23 cellular contexts compared by ENCODE assay signal in genomic region chr10:28705472-28705871, GRCh38. TPM values are rescaled to one million over a fixed set of nuclear protein-coding genes. Genes with fewer than 3 reads are reported as not detected.
DNase-seq lines count a peak whose midpoint lies in the region; ATAC-seq, FAIRE-seq and TF ChIP-seq lines count a peak whose summit lies in the region.
"Had no signal": no experiment of that assay in that cellular context is flagged by ENCODE, and none has a peak within 500 bp of the region (broad histone marks: within the 10 kb centered on the region; RNA-seq: fewer than 3 reads in every experiment).

No MANE protein-coding gene starts in this region.

- H3K9ac ChIP-seq in K562 (ENCODE audit: insufficient read depth in 1 of 2, low read depth in 2 of 2, low read length in 2 of 2) (no peak overlapping the region), neuronal stem cell (ENCODE audit: low read depth, low read length, poor library complexity) (no peak overlapping the region)
- H3K9ac ChIP-seq: BLaER1 treated with 17β-estradiol and CSF1 and Interleukin-3, amounts not matched to agents 10 nM and 100 nM had no signal

- no peak overlapping the region for H3K4me3 ChIP-seq in K562
- no peak overlapping the region for H3K4me3 ChIP-seq in neuronal stem cell (ENCODE audit: low read length in 2 of 2)
- H3K4me3 ChIP-seq in uterus, result no peak overlapping the region
- H3K4me3 ChIP-seq in A673 (ENCODE audit: low read depth, low read length, poor library complexity, severe bottlenecking), result no peak overlapping the region
- H3K4me3 ChIP-seq: BLaER1 treated with 17β-estradiol and CSF1 and Interleukin-3, amounts not matched to agents 10 nM and 100 nM had no signal

- no peaks in the 10 kb centered on the region for H3K79me1 ChIP-seq in neuronal stem cell (ENCODE audit: low read depth, low read length)

- no peaks in the 10 kb centered on the region for H3K36me3 ChIP-seq in K562 (ENCODE audit: control insufficient read depth, insufficient read depth, low read length)
- H3K36me3 ChIP-seq in neuronal stem cell (replicated peaks in 1 of 2; ENCODE audit: control insufficient read depth in 2 of 2, insufficient read depth in 2 of 2, low read length in 2 of 2), result no peaks in the 10 kb centered on the region
- no peaks in the 10 kb centered on the region for H3K36me3 ChIP-seq in uterus
- no peaks in the 10 kb centered on the region for H3K36me3 ChIP-seq in A673 (ENCODE audit: insufficient read depth, low read length, poor library complexity, severe bottlenecking)
- H3K36me3 ChIP-seq: BLaER1 treated with 17β-estradiol and CSF1 and Interleukin-3, amounts not matched to agents 10 nM and 100 nM had no signal

- H3K4me2 ChIP-seq in K562 (ENCODE audit: insufficient read depth, low read length) (no peak overlapping the region), neuronal stem cell (ENCODE audit: insufficient read depth, low read length, poor library complexity, severe bottlenecking) (no peak overlapping the region)
- H3K4me2 ChIP-seq: BLaER1 treated with 17β-estradiol and CSF1 and Interleukin-3, amounts not matched to agents 10 nM and 100 nM had no signal

- peak; percentile 33 to 62 for ATAC-seq in natural killer cell treated with Interleukin-12 subunit alpha and Interleukin-12 subunit beta and Interleukin-15 and Interleukin-18, amount 100 ng/mL, for 72 hours
- ATAC-seq in natural killer cell (no peak), K562 (peak; percentile 68), T-cell (replicated peaks in 1 of 4) (no peak)
- no peak for ATAC-seq in activated T-helper 17 cell treated with anti-CD3 and anti-CD28 coated beads, Interleukin-2, amount 50 U/mL, for 72 hours (replicated peaks)
- ATAC-seq: CD8-positive, alpha-beta T cell had no signal

- no TSS peak for BruUV-seq in K562 (replicated peaks; lab: Mats Ljungman, UMichigan)
- no TSS peak for BruUV-seq in A673 (replicated peaks; lab: Mats Ljungman, UMichigan)

- H3K36me3 Mint-ChIP-seq in natural killer cell treated with Interleukin-12 subunit alpha and Interleukin-12 subunit beta and Interleukin-15 and Interleukin-18, amount 100 ng/mL, for 72 hours, result no peaks in the 10 kb centered on the region
- no peaks in the 10 kb centered on the region for H3K36me3 Mint-ChIP-seq in natural killer cell
- no peaks in the 10 kb centered on the region for H3K36me3 Mint-ChIP-seq in activated T-helper 17 cell treated with anti-CD3 and anti-CD28 coated beads, Interleukin-2, amount 50 U/mL, for 72 hours (ENCODE audit: low read depth)
- H3K36me3 Mint-ChIP-seq in T-cell, result no peaks in the 10 kb centered on the region
- H3K36me3 Mint-ChIP-seq: CD8-positive, alpha-beta T cell had no signal

- CTCF ChIA-PET in K562 (lab: Yijun Ruan, JAX; ENCODE audit: low intra/inter-chr PET ratio), result no interaction called here
- CTCF ChIA-PET in T-cell (lab: Charles Lee), result no interaction called here
- CTCF ChIA-PET in A673 (lab: Charles Lee), result no interaction called here

- TF ChIP-seq POLR2A in K562 (conservative IDR thresholded peaks at IDR 0.05) (no peak), uterus (IDR thresholded peaks at IDR 0.05) (no peak)

- H2AK5ac ChIP-seq in neuronal stem cell (ENCODE audit: low read depth, low read length), result no peak overlapping the region

- H3K27me3 ChIP-seq in K562 (ENCODE audit: control insufficient read depth in 2 of 2, insufficient read depth in 2 of 2, low read length in 2 of 2) (no peaks in the 10 kb centered on the region), neuronal stem cell (ENCODE audit: control insufficient read depth in 3 of 3, insufficient read depth in 3 of 3, low read depth in 1 of 3, low read length in 3 of 3) (no peaks in the 10 kb centered on the region), uterus (no peaks in the 10 kb centered on the region), A673 (replicated peaks; ENCODE audit: insufficient read depth, low read depth, low read length, poor library complexity) (no peaks in the 10 kb centered on the region)
- H3K27me3 ChIP-seq: BLaER1 treated with 17β-estradiol and CSF1 and Interleukin-3, amounts not matched to agents 10 nM and 100 nM had no signal

- H3K9me3 Mint-ChIP-seq in natural killer cell treated with Interleukin-12 subunit alpha and Interleukin-12 subunit beta and Interleukin-15 and Interleukin-18, amount 100 ng/mL, for 72 hours, result no peaks in the 10 kb centered on the region
- no peaks in the 10 kb centered on the region for H3K9me3 Mint-ChIP-seq in natural killer cell
- no peaks in the 10 kb centered on the region for H3K9me3 Mint-ChIP-seq in activated T-helper 17 cell treated with anti-CD3 and anti-CD28 coated beads, Interleukin-2, amount 50 U/mL, for 72 hours
- H3K9me3 Mint-ChIP-seq in T-cell, result no peaks in the 10 kb centered on the region
- H3K9me3 Mint-ChIP-seq: CD4-positive, alpha-beta T cell; CD8-positive, alpha-beta T cell had no signal

- no peak overlapping the region for H3K4me3 Mint-ChIP-seq in natural killer cell treated with Interleukin-12 subunit alpha and Interleukin-12 subunit beta and Interleukin-15 and Interleukin-18, amount 100 ng/mL, for 72 hours
- H3K4me3 Mint-ChIP-seq in natural killer cell, result no peak overlapping the region
- no peak overlapping the region for H3K4me3 Mint-ChIP-seq in activated T-helper 17 cell treated with anti-CD3 and anti-CD28 coated beads, Interleukin-2, amount 50 U/mL, for 72 hours
- no peak overlapping the region for H3K4me3 Mint-ChIP-seq in T-cell
- H3K4me3 Mint-ChIP-seq: B cell; CD4-positive, alpha-beta T cell; CD8-positive, alpha-beta T cell had no signal

- H3K27ac Mint-ChIP-seq in natural killer cell treated with Interleukin-12 subunit alpha and Interleukin-12 subunit beta and Interleukin-15 and Interleukin-18, amount 100 ng/mL, for 72 hours, result no peak overlapping the region
- H3K27ac Mint-ChIP-seq in natural killer cell, result no peak overlapping the region
- no peak overlapping the region for H3K27ac Mint-ChIP-seq in activated T-helper 17 cell treated with anti-CD3 and anti-CD28 coated beads, Interleukin-2, amount 50 U/mL, for 72 hours
- H3K27ac Mint-ChIP-seq in T-cell, result no peak overlapping the region
- H3K27ac Mint-ChIP-seq: B cell; CD4-positive, alpha-beta T cell; CD8-positive, alpha-beta T cell had no signal

- H2BK5ac ChIP-seq in neuronal stem cell (ENCODE audit: low read length), result no peak overlapping the region

- no peak overlapping the region for H2BK15ac ChIP-seq in neuronal stem cell (ENCODE audit: low read length)

- H4K20me1 ChIP-seq in K562 (replicated peaks; ENCODE audit: control insufficient read depth, insufficient read depth, low read length), result no peaks in the 10 kb centered on the region
- H4K20me1 ChIP-seq: BLaER1 treated with 17β-estradiol and CSF1 and Interleukin-3, amounts not matched to agents 10 nM and 100 nM had no signal

- 33% methylated on average over 7 of the region's 8 CpGs for WGBS in K562 (ENCODE audit: insufficient coverage, low coverage, missing lambda C conversion rate)
- no CpG with 5 or more reads among the region's 8 CpGs for WGBS in neuronal stem cell (ENCODE audit: extremely low coverage in 2 of 2, insufficient read length in 2 of 2, insufficient replicate concordance in 1 of 2), 2 donors

- H3K27me3 Mint-ChIP-seq in natural killer cell treated with Interleukin-12 subunit alpha and Interleukin-12 subunit beta and Interleukin-15 and Interleukin-18, amount 100 ng/mL, for 72 hours, result peaks cover 3 to 23% of the 10 kb centered on the region in 2 donors
- H3K27me3 Mint-ChIP-seq in natural killer cell (ENCODE audit: low read depth in 2 of 2) (peaks cover 7 to 17% of the 10 kb centered on the region in 2 donors), T-cell (peaks cover 10 to 21% of the 10 kb centered on the region in 2 donors)
- H3K27me3 Mint-ChIP-seq in activated T-helper 17 cell treated with anti-CD3 and anti-CD28 coated beads, Interleukin-2, amount 50 U/mL, for 72 hours, result peaks cover 20% of the 10 kb centered on the region

- no peak overlapping the region for H4K8ac ChIP-seq in neuronal stem cell (ENCODE audit: low read depth, low read length)

- TF ChIP-seq CTCF in natural killer cell (IDR thresholded peaks at IDR 0.05) (no peak), K562 (IDR thresholded peaks at IDR 0.05 in 2 of 3, conservative IDR thresholded peaks at IDR 0.05 in 1 of 3; ENCODE audit: insufficient read depth in 2 of 3, low read depth in 1 of 3, low read length in 3 of 3) (0 out of 6 replicates have a peak, but pooled peaks of 1 of the 3 experiments have one; percentile 1), uterus (IDR thresholded peaks at IDR 0.05) (no peak), A673 (conservative IDR thresholded peaks at IDR 0.05; ENCODE audit: low read depth, low read length) (no peak)

- peak overlapping the region; percentile 49 for H3K14ac ChIP-seq in neuronal stem cell (ENCODE audit: low read length)

- no peak for DNase-seq in natural killer cell treated with Interleukin-12 subunit alpha and Interleukin-12 subunit beta and Interleukin-15 and Interleukin-18, amount 100 ng/mL, for 72 hours (ENCODE audit: low spot score)
- DNase-seq in natural killer cell (no peak), K562 (ENCODE audit: extremely low read depth in 1 of 4, low spot score in 3 of 4) (no peak), neuronal stem cell (ENCODE audit: low spot score) (no peak), uterus (no peak), T-cell (no peak), A673 (ENCODE audit: low spot score) (no peak)
- DNase-seq: 8988T; AML-193; Caco-2; Calu3; CD4-positive, alpha-beta T cell; CD8-positive, alpha-beta T cell; DMS79 treated with DMSO at 0.1 percent for 48 hours; GF-D8 had no signal

- peak overlapping the region; percentile 80 for H3K18ac ChIP-seq in neuronal stem cell (ENCODE audit: low read length)

- no peak overlapping the region for H4K91ac ChIP-seq in neuronal stem cell (ENCODE audit: low read depth, low read length, poor library complexity)

- H3K9me1 ChIP-seq in K562 (ENCODE audit: control insufficient read depth, insufficient read depth, low read length), result no peaks in the 10 kb centered on the region

- no peak overlapping the region for H2BK12ac ChIP-seq in neuronal stem cell (ENCODE audit: low read length)

- POLR2A ChIA-PET in K562 (lab: Yijun Ruan, JAX) (no interaction called here), T-cell (lab: Charles Lee) (no interaction called here), A673 (lab: Charles Lee; ENCODE audit: low non-redundant PET) (no interaction called here)

- intact Hi-C loops in natural killer cell (cut with micrococcal nuclease) (no loop called here), K562 (cut with micrococcal nuclease) (no loop called here), uterus (cut with DNase I; ENCODE audit: low total_unique reads) (no loop called here), A673 (cut with micrococcal nuclease; ENCODE audit: unreplicated experiment) (no loop called here)

- no peaks in the 10 kb centered on the region for H3K79me2 ChIP-seq in K562 (ENCODE audit: control insufficient read depth, insufficient read depth, low read length)

- H3K9me3 ChIP-seq in K562 (replicated peaks; ENCODE audit: control insufficient read depth, insufficient read depth, low read depth, low read length), result no peaks in the 10 kb centered on the region
- peaks cover 0 to 2% of the 10 kb centered on the region in 2 donors for H3K9me3 ChIP-seq in neuronal stem cell (replicated peaks in 1 of 2; ENCODE audit: control insufficient read depth in 2 of 2, insufficient read depth in 1 of 2, low read depth in 1 of 2, low read length in 2 of 2)
- H3K9me3 ChIP-seq in uterus, result no peaks in the 10 kb centered on the region
- H3K9me3 ChIP-seq in A673 (ENCODE audit: low read depth, low read length, poor library complexity, severe bottlenecking), result no peaks in the 10 kb centered on the region
- H3K9me3 ChIP-seq: Caco-2 had no signal

- H2BK120ac ChIP-seq in neuronal stem cell (ENCODE audit: low read depth, low read length), result no peak overlapping the region

- no peaks in the 10 kb centered on the region for H3K4me1 Mint-ChIP-seq in natural killer cell treated with Interleukin-12 subunit alpha and Interleukin-12 subunit beta and Interleukin-15 and Interleukin-18, amount 100 ng/mL, for 72 hours (ENCODE audit: low read depth in 2 of 2)
- no peaks in the 10 kb centered on the region for H3K4me1 Mint-ChIP-seq in natural killer cell
- no peaks in the 10 kb centered on the region for H3K4me1 Mint-ChIP-seq in activated T-helper 17 cell treated with anti-CD3 and anti-CD28 coated beads, Interleukin-2, amount 50 U/mL, for 72 hours
- H3K4me1 Mint-ChIP-seq in T-cell, result no peaks in the 10 kb centered on the region
- H3K4me1 Mint-ChIP-seq: B cell had no signal

- TF ChIP-seq EP300 in K562 (IDR thresholded peaks at IDR 0.05; ENCODE audit: low read length), result no peak

- H3K23ac ChIP-seq in neuronal stem cell (ENCODE audit: low read depth, low read length, poor library complexity), result no peak overlapping the region

- H2AFZ ChIP-seq in K562 (ENCODE audit: low read depth, low read length) (0 out of 2 replicates have a peak overlapping the region, but pooled peaks have one; percentile 51), neuronal stem cell (ENCODE audit: low read length) (no peak overlapping the region)

- H3K27ac ChIP-seq in K562 (ENCODE audit: extremely low read depth, low read depth, low read length) (no peak overlapping the region), neuronal stem cell (replicated peaks; ENCODE audit: low read length) (no peak overlapping the region), uterus (peak overlapping the region; percentile 4 to 66), A673 (ENCODE audit: low read depth, low read length, poor library complexity, severe bottlenecking) (no peak overlapping the region)
- H3K27ac ChIP-seq: BLaER1 treated with 17β-estradiol and CSF1 and Interleukin-3, amounts not matched to agents 10 nM and 100 nM; C4-2B had no signal

- no peak for TF ChIP-seq RAD21 in K562 (CRISPR knock-in tag; conservative IDR thresholded peaks at IDR 0.05 in 1 of 2, IDR thresholded peaks at IDR 0.05 in 1 of 2)

- no peak overlapping the region for H3K4ac ChIP-seq in neuronal stem cell (ENCODE audit: low read length)

- in situ Hi-C loops in K562 (cut with MboI), result no loop called here

- no peak for FAIRE-seq in K562 (lab: Jason Lieb, UNC)
- FAIRE-seq: A204.1, D721Med, GM12891, GM19239 had no signal

- peaks cover 0 to 4% of the 10 kb centered on the region in 2 experiments; a peak in 2 of 5 replicates for H3K4me1 ChIP-seq in K562 (replicated peaks in 1 of 2; ENCODE audit: control insufficient read depth in 2 of 2, insufficient read depth in 2 of 2, low read length in 2 of 2)
- no peaks in the 10 kb centered on the region for H3K4me1 ChIP-seq in neuronal stem cell (ENCODE audit: control insufficient read depth in 2 of 2, insufficient read depth in 1 of 2, low read depth in 1 of 2, low read length in 2 of 2)
- H3K4me1 ChIP-seq in uterus, result no peaks in the 10 kb centered on the region
- peaks cover 15% of the 10 kb centered on the region for H3K4me1 ChIP-seq in A673 (ENCODE audit: insufficient read depth, low read length, poor library complexity, severe bottlenecking)
- H3K4me1 ChIP-seq: BLaER1 treated with 17β-estradiol and CSF1 and Interleukin-3, amounts not matched to agents 10 nM and 100 nM; Caco-2 had no signal

RNA-seq across cellular contexts. Expression of gene BAMBI, which starts 28.2 kb away (rescaled TPM):
- under 1 TPM in 1 of 2 donors, not detected in 1; 0.14 TPM for total RNA-seq in natural killer cell treated with Interleukin-12 subunit alpha and Interleukin-12 subunit beta and Interleukin-15 and Interleukin-18, amount 100 ng/mL, for 72 hours
- total RNA-seq in natural killer cell (under 1 TPM; 0.70 to 0.95 (median 0.94) TPM), K562 (2014; rRNA removed) (21.8 TPM in 2 replicates), K562 (2014; rRNA removed; fragmentation: Illumina TruSeq; extraction: Trizol) (13.5 and 14.8 TPM in 2 replicates), K562 (2015; rRNA removed; fragmentation: Illumina TruSeq; extraction: Trizol) (18.9 and 19.2 TPM in 2 replicates), K562 (2021) (18.7 and 20.1 TPM in 2 replicates), uterus (10 to 100 TPM in 2 of 4 donors, 1 to 10 TPM in 2; 6.4 to 18.3 (median 14.0) TPM), T-cell (1 to 10 TPM in 2 of 5 donors, under 1 TPM in 3; 0.16 to 2.3 (median 0.41) TPM), A673 (2021) (24.8 and 31.9 TPM in 2 replicates)
- total RNA-seq in K562 (2011; cell fraction: chromatin; rRNA removed; ENCODE audit: low replicate concordance), result 24.8 and 28.2 TPM in 2 replicates
- 17.6 and 25.8 TPM in 2 replicates for total RNA-seq in K562 (2011; cell fraction: nucleolus; rRNA removed)
- 17.6 and 19.4 TPM in 2 replicates for total RNA-seq in K562 (2011; cell fraction: nucleoplasm; rRNA removed)
- polyA plus RNA-seq in K562 (2011; rRNA removed) (7.2 and 7.7 TPM in 2 replicates), K562 (2014; fragmentation: Illumina TruSeq; extraction: Trizol) (10.9 and 11.6 TPM in 2 replicates), K562 (2014; fragmentation: Nextera tagmentation; extraction: Ambion mirVana) (1 to 10 TPM; 2.0 to 2.9 TPM), K562 (2014; rRNA removed) (13.2 and 13.6 TPM in 2 replicates)
- polyA plus RNA-seq in K562 (2011; cell fraction: cytosol; rRNA removed), result 6.9 and 11.4 TPM in 2 replicates
- polyA plus RNA-seq in K562 (2011; cell fraction: nucleus; rRNA removed), result 21.3 and 26.7 TPM in 2 replicates
- 13.5 and 15.2 TPM in 2 replicates for polyA plus RNA-seq in K562 (2012)
- polyA minus RNA-seq in K562 (2011; rRNA and poly(A)+ RNA removed), result 6.0 and 6.4 TPM in 2 replicates
- 4.6 and 6.2 TPM in 2 replicates for polyA minus RNA-seq in K562 (2011; cell fraction: cytosol; rRNA and poly(A)+ RNA removed)
- 9.3 and 13.3 TPM in 2 replicates for polyA minus RNA-seq in K562 (2011; cell fraction: nucleus; rRNA and poly(A)+ RNA removed)
- polyA plus RNA-seq in neuronal stem cell (2013, experiment 1 of 2), result 0.82 TPM
- 0.71 TPM for polyA plus RNA-seq in neuronal stem cell (2013, experiment 2 of 2)
- total RNA-seq in activated T-helper 17 cell treated with anti-CD3 and anti-CD28 coated beads, Interleukin-2, amount 50 U/mL, for 72 hours, result not detected

Comparison
In these comparisons a context has a peak if more than half of its experiments do, and no peak if none do; other contexts are left out.
1. ATAC-seq: peak in natural killer cell treated with Interleukin-12 subunit alpha and Interleukin-12 subunit beta and Interleukin-15 and Interleukin-18, amount 100 ng/mL, for 72 hours (2 of 2) and K562 (single experiment); none in natural killer cell (0 of 3), activated T-helper 17 cell treated with anti-CD3 and anti-CD28 coated beads, Interleukin-2, amount 50 U/mL, for 72 hours (single experiment) and T-cell (0 of 4).
2. H3K27ac ChIP-seq: peak in uterus (2 of 2); none in K562 (single experiment), neuronal stem cell (single experiment) and A673 (single experiment).